1 cellular context compared by ENCODE assay signal in the genomic region with DNA sequence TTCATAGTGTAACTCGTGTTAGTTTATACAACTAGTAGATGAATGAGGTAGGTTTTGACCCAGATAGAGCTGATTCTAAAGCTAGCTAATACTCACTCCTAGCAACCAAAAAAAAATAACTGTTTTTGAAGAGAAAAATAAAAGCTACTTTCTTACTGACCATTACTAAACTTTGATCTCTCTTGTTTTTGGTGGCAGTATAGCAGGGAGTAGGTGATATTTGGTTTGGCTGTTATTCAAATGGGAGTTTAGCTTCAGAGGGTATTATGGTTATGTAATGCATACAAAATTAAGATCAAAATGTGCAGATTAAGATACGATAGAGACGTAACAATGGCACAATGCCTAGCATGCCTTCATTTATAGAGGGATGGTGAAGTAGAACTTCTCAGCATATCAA.
TF ChIP-seq lines count a peak whose summit lies in the region.

No MANE protein-coding gene starts in this region.

TF ChIP-seq in H1, 55 proteins besides CTCF, POLR2A, EP300 and RAD21 (continued from another document):
- TF ChIP-seq TAF1 (IDR thresholded peaks at IDR 0.05; ENCODE audit: low read depth, low read length), result no peak
- no peak for TF ChIP-seq FOSL1 (IDR thresholded peaks at IDR 0.05; ENCODE audit: insufficient read depth, low read depth, low read length)
